Comparison of ENCODE assay signal across 19 cellular contexts in the genomic region with DNA sequence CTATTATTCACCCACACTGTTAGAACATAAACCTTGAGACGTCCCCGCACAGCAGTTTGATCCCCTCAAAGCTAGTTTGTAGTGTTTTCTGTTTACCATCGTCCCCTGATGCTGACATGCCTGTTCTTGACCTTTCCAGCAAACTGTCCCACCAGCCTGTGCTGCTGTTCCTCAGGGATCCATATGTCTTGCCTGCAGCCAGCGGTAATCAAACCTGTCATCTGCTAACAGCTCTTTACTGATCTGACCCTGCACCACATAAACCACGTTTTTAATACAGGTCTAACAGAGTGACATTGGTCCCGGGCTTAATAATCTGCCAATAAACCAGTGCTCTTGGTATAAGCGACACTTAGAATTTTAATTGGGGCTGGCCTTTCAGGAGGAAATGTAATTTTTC. TPM values are rescaled to one million over a fixed set of nuclear protein-coding genes. Genes with fewer than 3 reads are reported as not detected.
A peak's percentile ranks its signal among the peaks of the same experiment; 100 is the strongest.
DNase-seq lines count a peak whose midpoint lies in the region; ATAC-seq, FAIRE-seq and TF ChIP-seq lines count a peak whose summit lies in the region.
"Had no signal": no experiment of that assay in that cellular context is flagged by ENCODE, and none has a peak within 500 bp of the region (broad histone marks: within the 10 kb centered on the region; RNA-seq: fewer than 3 reads in every experiment).

No MANE protein-coding gene starts in this region.

- TF ChIP-seq EP300 in SK-N-SH (IDR thresholded peaks at IDR 0.05; ENCODE audit: borderline replicate concordance in 1 of 2, low read depth in 1 of 2, low read length in 1 of 2) = no peak

- H3F3A ChIP-seq in SK-N-SH (replicated peaks; ENCODE audit: insufficient read depth) = peaks cover 4% of the 10 kb centered on the region

- H3K4me2 ChIP-seq in SK-N-SH = no peak overlapping the region
- H3K4me2 ChIP-seq: BLaER1, GM23338 had no signal

- H3K4me1 ChIP-seq in SK-N-SH (ENCODE audit: control insufficient read depth in 1 of 2, insufficient read depth in 2 of 2, low read depth in 1 of 2, low read length in 1 of 2) = peaks cover 0 to 4% of the 10 kb centered on the region in 2 experiments; a peak in 2 of 4 replicates
- H3K4me1 ChIP-seq: BLaER1 had no signal

- no peak overlapping the region for H3K9ac ChIP-seq in SK-N-SH
- H3K9ac ChIP-seq: BLaER1 had no signal

- H3K4me3 ChIP-seq in SK-N-SH (ENCODE audit: low read depth in 2 of 2, low read length in 1 of 2) = no peak overlapping the region
- H3K4me3 ChIP-seq: BLaER1, GM23338 had no signal

- DNase-seq in NCI-H1694 treated with DMSO at 0.1 percent for 48 hours (lab: John Stamatoyannopoulos, UW) (peak; percentile 27), NCI-H1694 (lab: John Stamatoyannopoulos, UW) (no peak), SK-N-SH (peak; percentile 44), SK-N-DZ (ENCODE audit: low spot score) (peak; percentile 32), urothelium cell line (ENCODE audit: low spot score) (no peak), NCI-H187 treated with DMSO at 0.1 percent for 48 hours (lab: John Stamatoyannopoulos, UW) (no peak)
- DNase-seq: 8988T; CD4-positive, alpha-beta memory T cell; HCEC 1CT had no signal

- FAIRE-seq in urothelium cell line (lab: Jason Lieb, UNC) = peak; percentile 46
- FAIRE-seq: G401.6, GM12891, GM19239, H54 had no signal

- no peaks in the 10 kb centered on the region for H4K20me1 ChIP-seq in SK-N-SH (ENCODE audit: insufficient read depth)
- H4K20me1 ChIP-seq: BLaER1 had no signal

- no peak overlapping the region for H2AFZ ChIP-seq in SK-N-SH (ENCODE audit: low read depth)
- H2AFZ ChIP-seq: GM23338 had no signal

- no peak for TF ChIP-seq CTCF in SK-N-SH (IDR thresholded peaks at IDR 0.05)

- H3K9me3 ChIP-seq in SK-N-SH = no peaks in the 10 kb centered on the region
- H3K9me3 ChIP-seq: BLaER1 had no signal

- 76% methylated on average over 7 of the region's 7 CpGs for WGBS in SK-N-SH (ENCODE audit: low lambda C conversion rate)

- POLR2A ChIA-PET in SK-N-SH (lab: Yijun Ruan, JAX) = no interaction called here

- no peak overlapping the region; a peak in 1 of 4 replicates for H3K27ac ChIP-seq in SK-N-SH (ENCODE audit: low read depth in 2 of 2, low read length in 1 of 2)
- H3K27ac ChIP-seq: BLaER1, HL-60 had no signal

- no peak for TF ChIP-seq RAD21 in SK-N-SH (IDR thresholded peaks at IDR 0.05; ENCODE audit: low read length)

- H3K27me3 ChIP-seq in SK-N-SH (ENCODE audit: insufficient read depth) = no peaks in the 10 kb centered on the region
- H3K27me3 ChIP-seq: BLaER1 had no signal

- H3K36me3 ChIP-seq in SK-N-SH (replicated peaks in 1 of 2; ENCODE audit: control insufficient read depth in 1 of 2, insufficient read depth in 2 of 2, low read length in 1 of 2) = peaks cover 5 to 9% of the 10 kb centered on the region in 2 experiments
- H3K36me3 ChIP-seq: BLaER1 had no signal

- no peaks in the 10 kb centered on the region for H3K79me2 ChIP-seq in SK-N-SH (ENCODE audit: insufficient read depth)

- no peaks in the 10 kb centered on the region for H3K9me2 ChIP-seq in SK-N-SH

- CTCF ChIA-PET in SK-N-SH (lab: Yijun Ruan, JAX) = no interaction called here

- ATAC-seq in SK-N-SH treated with all-trans-retinoic acid at 6 μM for 48 hours = no peak
- no peak for ATAC-seq in GM19467 (IDR thresholded peaks at IDR 0.05; ENCODE audit: unreplicated experiment)
- ATAC-seq: GM23338 had no signal

TF ChIP-seq in SK-N-SH, 30 proteins besides CTCF, POLR2A, EP300 and RAD21:
- TF ChIP-seq MXI1 (IDR thresholded peaks at IDR 0.05; ENCODE audit: low read depth, low read length) (peak; percentile 43; the same call in 1 of the 2 replicates), GATA2 (CRISPR knock-in tag; IDR thresholded peaks at IDR 0.05) (peak; percentile 68), FOXJ3 (CRISPR knock-in tag; IDR thresholded peaks at IDR 0.05) (0 out of 2 replicates have a peak, but pooled peaks have one; percentile 26)
- TF ChIP-seq, protein P1, sequence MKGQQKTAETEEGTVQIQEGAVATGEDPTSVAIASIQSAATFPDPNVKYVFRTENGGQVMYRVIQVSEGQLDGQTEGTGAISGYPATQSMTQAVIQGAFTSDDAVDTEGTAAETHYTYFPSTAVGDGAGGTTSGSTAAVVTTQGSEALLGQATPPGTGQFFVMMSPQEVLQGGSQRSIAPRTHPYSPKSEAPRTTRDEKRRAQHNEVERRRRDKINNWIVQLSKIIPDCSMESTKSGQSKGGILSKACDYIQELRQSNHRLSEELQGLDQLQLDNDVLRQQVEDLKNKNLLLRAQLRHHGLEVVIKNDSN (IDR thresholded peaks at IDR 0.05; ENCODE audit: borderline replicate concordance, low read depth) = no peak
- TF ChIP-seq, protein P2, sequence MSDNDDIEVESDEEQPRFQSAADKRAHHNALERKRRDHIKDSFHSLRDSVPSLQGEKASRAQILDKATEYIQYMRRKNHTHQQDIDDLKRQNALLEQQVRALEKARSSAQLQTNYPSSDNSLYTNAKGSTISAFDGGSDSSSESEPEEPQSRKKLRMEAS (IDR thresholded peaks at IDR 0.05; ENCODE audit: low read depth) = no peak

TF ChIP-seq in SK-N-SH treated with all-trans-retinoic acid at 6 μM for 48 hours, 23 proteins besides CTCF, POLR2A, EP300 and RAD21:
- TF ChIP-seq ZNF565 (CRISPR knock-in tag; conservative IDR thresholded peaks at IDR 0.05; ENCODE audit: low read depth) (no peak), ARNTL (CRISPR knock-in tag; IDR thresholded peaks at IDR 0.05; ENCODE audit: borderline replicate concordance, low read depth) (no peak), ZC3H10 (CRISPR knock-in tag; IDR thresholded peaks at IDR 0.05) (no peak), PPARA (CRISPR knock-in tag; IDR thresholded peaks at IDR 0.05; ENCODE audit: borderline replicate concordance) (no peak), ZFP3 (CRISPR knock-in tag; IDR thresholded peaks at IDR 0.05) (no peak)
- TF ChIP-seq, protein P3, sequence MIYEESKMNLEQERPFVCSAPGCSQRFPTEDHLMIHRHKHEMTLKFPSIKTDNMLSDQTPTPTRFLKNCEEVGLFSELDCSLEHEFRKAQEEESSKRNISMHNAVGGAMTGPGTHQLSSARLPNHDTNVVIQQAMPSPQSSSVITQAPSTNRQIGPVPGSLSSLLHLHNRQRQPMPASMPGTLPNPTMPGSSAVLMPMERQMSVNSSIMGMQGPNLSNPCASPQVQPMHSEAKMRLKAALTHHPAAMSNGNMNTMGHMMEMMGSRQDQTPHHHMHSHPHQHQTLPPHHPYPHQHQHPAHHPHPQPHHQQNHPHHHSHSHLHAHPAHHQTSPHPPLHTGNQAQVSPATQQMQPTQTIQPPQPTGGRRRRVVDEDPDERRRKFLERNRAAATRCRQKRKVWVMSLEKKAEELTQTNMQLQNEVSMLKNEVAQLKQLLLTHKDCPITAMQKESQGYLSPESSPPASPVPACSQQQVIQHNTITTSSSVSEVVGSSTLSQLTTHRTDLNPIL (CRISPR knock-in tag; IDR thresholded peaks at IDR 0.05; ENCODE audit: low read depth) = no peak

RNA-seq across cellular contexts. Expression of a gene that starts 34.7 kb away (rescaled TPM):
- polyA plus RNA-seq in SK-N-SH (2012; rRNA removed) = 50.6 and 55.1 TPM in 2 replicates
- polyA plus RNA-seq in SK-N-SH (2012; cell fraction: cytosol; rRNA removed) = 65.6 and 68.5 TPM in 2 replicates
- polyA plus RNA-seq in SK-N-SH (2012; cell fraction: nucleus; rRNA removed) = 15.7 and 19.4 TPM in 2 replicates
- not detected in 2 replicates for polyA plus RNA-seq in SK-N-DZ (2014; cell fraction: cytosol; rRNA removed)
- 0.24 TPM in 1 of 2 replicates, not detected in the other for polyA plus RNA-seq in SK-N-DZ (2014; cell fraction: nucleus; rRNA removed)
- polyA plus RNA-seq: CD14-positive monocyte; CD4-positive, alpha-beta memory T cell had no signal

Comparison
In these comparisons a context has a peak if more than half of its experiments do, and no peak if none do; other contexts are left out.
1. DNase-seq: peak in NCI-H1694 treated with DMSO at 0.1 percent for 48 hours (single experiment), SK-N-SH (single experiment) and SK-N-DZ (single experiment); none in NCI-H1694 (single experiment), urothelium cell line (single experiment) and NCI-H187 treated with DMSO at 0.1 percent for 48 hours (single experiment).